In genomic region chr14:22448035-22448904, GRCh38 we compare ENCODE assay signal across 8 cellular contexts.
DNase-seq lines count a peak whose midpoint lies in the region; ATAC-seq and TF ChIP-seq lines count a peak whose summit lies in the region.

No MANE protein-coding gene starts in this region.

- H3K4me1 ChIP-seq in Peyer's patch = peaks cover 0 to 10% (median 0%) of the 10 kb centered on the region in 4 donors

- H3K27me3 ChIP-seq in Peyer's patch = no peaks in the 10 kb centered on the region

- DNase-seq in CMK (ENCODE audit: low read depth) = peak; percentile 80
- DNase-seq in activated B cell treated with CpG ODN at 0.5 μM for 24 hours = no peak
- no peak for DNase-seq in stimulated activated naive CD4-positive, alpha-beta T cell treated with Interleukin-2 at 50 U/mL for 16 hours (lab: John Stamatoyannopoulos, UW)
- no peak for DNase-seq in activated CD4-positive, alpha-beta T cell treated with anti-CD3 and anti-CD28 coated beads for 4 hours
- DNase-seq in AG20443 (ENCODE audit: low spot score) = no peak
- DNase-seq in Peyer's patch = no peak

- no peaks in the 10 kb centered on the region for H3K36me3 ChIP-seq in Peyer's patch

- H3K4me1 Mint-ChIP-seq in activated B cell treated with CpG ODN at 0.5 μM for 24 hours = peaks cover 23% of the 10 kb centered on the region

- ATAC-seq in GM19452 (IDR thresholded peaks at IDR 0.05; ENCODE audit: unreplicated experiment) = peak; percentile 59
- ATAC-seq in HG03196 (IDR thresholded peaks at IDR 0.05; ENCODE audit: unreplicated experiment) = peak; percentile 58
- peak; percentile 69 for ATAC-seq in activated B cell treated with CpG ODN at 0.5 μM for 24 hours (ENCODE audit: low read depth)

- H3K9me3 Mint-ChIP-seq in activated B cell treated with CpG ODN at 0.5 μM for 24 hours = no peaks in the 10 kb centered on the region

- POLR2A ChIA-PET in activated B cell treated with CpG ODN at 0.5 μM for 24 hours (lab: Charles Lee) = interaction anchor here (0.6 to 3.5 kb wide), 11 partner anchors 10 to 108 kb away, joined by 3 to 15 read pairs (median 6); no protein-coding TSS in a partner anchor

- CTCF ChIA-PET in activated B cell treated with CpG ODN at 0.5 μM for 24 hours (lab: Charles Lee) = interaction anchor here (1.4 to 2.4 kb wide), 4 partner anchors 11 to 108 kb away, joined by 3 to 10 read pairs (median 8); no protein-coding TSS in a partner anchor

- no peak overlapping the region for H3K4me3 ChIP-seq in Peyer's patch

- peak overlapping the region; percentile 3 for H3K4me3 Mint-ChIP-seq in activated B cell treated with CpG ODN at 0.5 μM for 24 hours

- no peaks in the 10 kb centered on the region for H3K36me3 Mint-ChIP-seq in activated B cell treated with CpG ODN at 0.5 μM for 24 hours (ENCODE audit: low read depth)

- intact Hi-C loops in activated B cell treated with CpG ODN at 0.5 μM for 24 hours (cut with micrococcal nuclease) = loop anchor here (1.0 to 2.0 kb wide), 3 partner anchors 16 to 25 kb away; no protein-coding TSS in a partner anchor

- no peak for TF ChIP-seq POLR2A in Peyer's patch (IDR thresholded peaks at IDR 0.05)

- H3K27ac Mint-ChIP-seq in activated B cell treated with CpG ODN at 0.5 μM for 24 hours = peak overlapping the region; percentile 78

- H3K27ac ChIP-seq in Peyer's patch = peak overlapping the region in 2 of 4 donors; percentile 12 to 14

- H3K27me3 Mint-ChIP-seq in activated B cell treated with CpG ODN at 0.5 μM for 24 hours = no peaks in the 10 kb centered on the region

- TF ChIP-seq CTCF in activated B cell treated with CpG ODN at 0.5 μM for 24 hours (IDR thresholded peaks at IDR 0.05) (no peak), Peyer's patch (IDR thresholded peaks at IDR 0.05) (no peak)

- H3K9me3 ChIP-seq in Peyer's patch = peaks cover 0 to 2% (median 0%) of the 10 kb centered on the region in 4 donors
